In the genomic region with DNA sequence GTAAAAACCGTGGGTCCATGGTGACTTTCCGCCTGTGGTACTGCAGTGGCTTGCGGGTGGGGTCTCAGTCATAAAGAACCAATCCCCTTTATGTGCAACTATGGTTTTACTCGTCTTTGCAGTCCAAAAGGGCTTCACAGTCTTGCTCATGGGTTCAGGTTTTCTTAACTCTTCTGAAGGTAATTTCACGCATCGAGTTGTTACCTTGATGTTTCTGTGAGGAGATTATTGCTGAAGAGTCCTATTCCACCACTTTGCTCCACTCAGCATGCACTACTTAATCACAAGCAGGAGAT, we compare ENCODE assay signal across 9 cellular contexts. TPM values are rescaled to one million over a fixed set of nuclear protein-coding genes. Genes with fewer than 3 reads are reported as not detected.
A peak's percentile ranks its signal among the peaks of the same experiment; 100 is the strongest.
DNase-seq lines count a peak whose midpoint lies in the region; ATAC-seq, FAIRE-seq and TF ChIP-seq lines count a peak whose summit lies in the region.
"Had no signal": no experiment of that assay in that cellular context is flagged by ENCODE, and none has a peak within 500 bp of the region (broad histone marks: within the 10 kb centered on the region; RNA-seq: fewer than 3 reads in every experiment).

No MANE protein-coding gene starts in this region.

- H3K9me3 Mint-ChIP-seq in MCF 10A (ENCODE audit: unreplicated experiment), result peaks cover 8% of the 10 kb centered on the region

- H3K27ac Mint-ChIP-seq in MCF 10A (ENCODE audit: low read depth, unreplicated experiment), result peak overlapping the region; percentile 86

- no peak for TF ChIP-seq POLR2A in GM12891 (IDR thresholded peaks at IDR 0.05; ENCODE audit: low read depth, low read length)

- H3K79me2 ChIP-seq in parathyroid adenoma, result no peaks in the 10 kb centered on the region

- no peaks in the 10 kb centered on the region for H3K9me3 ChIP-seq in parathyroid adenoma (ENCODE audit: control insufficient read depth, low read length)

- H3K4me1 Mint-ChIP-seq in MCF 10A (ENCODE audit: insufficient read depth, unreplicated experiment), result peaks cover 18% of the 10 kb centered on the region

- POLR2A ChIA-PET in MCF 10A (lab: Yijun Ruan, JAX), result interaction anchor here (0.5 kb wide), 1 partner anchor 60 kb away, joined by 3 read pairs; no protein-coding TSS in a partner anchor

- FAIRE-seq in GM12891 (lab: Jason Lieb, UNC), result no peak

- H3K27me3 Mint-ChIP-seq in MCF 10A (ENCODE audit: insufficient read depth, unreplicated experiment), result no peaks in the 10 kb centered on the region

- H2AFZ ChIP-seq in parathyroid adenoma, result peak overlapping the region; percentile 68

- peaks cover 6% of the 10 kb centered on the region for H3K36me3 Mint-ChIP-seq in MCF 10A (ENCODE audit: insufficient read depth, unreplicated experiment)

- H3K27me3 ChIP-seq in parathyroid adenoma (ENCODE audit: control insufficient read depth, insufficient read depth, low read length), result no peaks in the 10 kb centered on the region

- ATAC-seq in GM18498 (IDR thresholded peaks at IDR 0.05; ENCODE audit: unreplicated experiment) (peak; percentile 26), HG03280 (IDR thresholded peaks at IDR 0.05; ENCODE audit: unreplicated experiment) (peak; percentile 27), GM19328 (IDR thresholded peaks at IDR 0.05; ENCODE audit: unreplicated experiment) (no peak)

- CTCF ChIA-PET in MCF 10A (lab: Yijun Ruan, JAX), result interaction anchor here (0.8 to 2.1 kb wide), 7 partner anchors 64 to 237 kb away, joined by 3 to 8 read pairs (median 5); a partner anchor contains a TSS

- H3K4me2 ChIP-seq in parathyroid adenoma (ENCODE audit: low read length), result peak overlapping the region; percentile 72

- H3K36me3 ChIP-seq in parathyroid adenoma (ENCODE audit: control insufficient read depth, insufficient read depth, low read length), result no peaks in the 10 kb centered on the region

- no peak overlapping the region for H3K9ac ChIP-seq in parathyroid adenoma

- H3K4me1 ChIP-seq in parathyroid adenoma, result no peaks in the 10 kb centered on the region

- intact Hi-C loops in MCF 10A (cut with micrococcal nuclease), result loop anchor here (1.0 to 2.0 kb wide), 6 partner anchors 63 to 839 kb away; no protein-coding TSS in a partner anchor

- BruUV-seq in MCF 10A (replicated peaks; lab: Mats Ljungman, UMichigan), result no TSS peak

- TF ChIP-seq CTCF in MCF 10A (IDR thresholded peaks at IDR 0.05; ENCODE audit: unreplicated experiment), result no peak
- no peak for TF ChIP-seq CTCF in parathyroid adenoma (IDR thresholded peaks at IDR 0.05)

- peak overlapping the region; percentile 37 for H3K4me3 ChIP-seq in parathyroid adenoma (ENCODE audit: low read depth, low read length)

- no peak overlapping the region for H3K27ac ChIP-seq in parathyroid adenoma

- no peak for DNase-seq in MCF 10A (ENCODE audit: unreplicated experiment)
- no peak for DNase-seq in GM12891 (ENCODE audit: insufficient read length, low spot score)
- DNase-seq in stimulated activated CD4-positive, alpha-beta T cell treated with anti-CD3 and anti-CD28 coated beads, Interleukin-12 subunit alpha, Interleukin-12 subunit beta, amount 100 ng/mL, for 4 hours, result no peak
- DNase-seq in stimulated activated CD4-positive, alpha-beta T cell treated with anti-CD3 and anti-CD28 coated beads, Interleukin-15, amount 100 ng/mL, for 24 hours, result no peak
- DNase-seq: NCI-H2081 treated with DMSO at 0.1 percent for 48 hours had no signal

- H3K4me3 Mint-ChIP-seq in MCF 10A (ENCODE audit: unreplicated experiment), result peak overlapping the region; percentile 71

TF ChIP-seq in GM12891, 5 proteins besides CTCF, POLR2A, EP300 and RAD21:
- TF ChIP-seq POU2F2 (IDR thresholded peaks at IDR 0.05; ENCODE audit: low read depth, low read length), result no peak
- no peak for TF ChIP-seq SPI1 (IDR thresholded peaks at IDR 0.05; ENCODE audit: low read depth, low read length)

RNA-seq across cellular contexts. Expression of a gene that starts 41.5 kb away (rescaled TPM):
- 5.3 and 6.1 TPM in 2 replicates for total RNA-seq in MCF 10A (2022)
- 5.9 TPM for polyA plus RNA-seq in GM12891 (2012; ENCODE audit: low read depth, missing spikeins)

RNA-seq across cellular contexts. Expression of a gene that starts 45.6 kb away (rescaled TPM):
- total RNA-seq in MCF 10A (2022), result 54.8 and 70.2 TPM in 2 replicates
- polyA plus RNA-seq in GM12891 (2012; ENCODE audit: low read depth, missing spikeins), result 104 TPM
